ENCODE assay signal across 19 cellular contexts in genomic region chr2:120846406-120847095, GRCh38.
"Had no signal": no experiment of that assay in that cellular context is flagged by ENCODE, and none has a peak within 500 bp of the region (broad histone marks: within the 10 kb centered on the region; RNA-seq: fewer than 3 reads in every experiment).

No MANE protein-coding gene starts in this region.

- H3K4me3 Mint-ChIP-seq: activated CD4-positive, alpha-beta memory T cell treated with anti-CD3 and anti-CD28 coated beads, Interleukin-2, amount 10 ng/mL, durations not matched to agents 7 days and 5 days; activated CD8-positive, alpha-beta memory T cell treated with anti-CD3 and anti-CD28 coated beads, Interleukin-2, amount 10 ng/mL, durations not matched to agents 7 days and 5 days; activated naive CD4-positive, alpha-beta T cell treated with anti-CD3 and anti-CD28 coated beads, Interleukin-2, amount 10 ng/mL, durations not matched to agents 7 days and 5 days; activated T-helper 17 cell treated with anti-CD3 and anti-CD28 coated beads, Interleukin-2, amount 50 U/mL, for 72 hours; dendritic cell treated with granulocyte-macrophage colony-stimulating factor and Interleukin-4, amounts not matched to agents 40 ng/mL and 50 ng/mL, for 4 days; naive thymus-derived CD4-positive, alpha-beta T cell had no signal

- H3K36me3 Mint-ChIP-seq: activated CD8-positive, alpha-beta memory T cell treated with anti-CD3 and anti-CD28 coated beads, Interleukin-2, amount 10 ng/mL, durations not matched to agents 7 days and 5 days; activated naive CD4-positive, alpha-beta T cell treated with anti-CD3 and anti-CD28 coated beads, Interleukin-2, amount 10 ng/mL, durations not matched to agents 7 days and 5 days; naive thymus-derived CD4-positive, alpha-beta T cell had no signal

- H3K27ac Mint-ChIP-seq: activated CD4-positive, alpha-beta memory T cell treated with anti-CD3 and anti-CD28 coated beads, Interleukin-2, amount 10 ng/mL, durations not matched to agents 7 days and 5 days; activated CD8-positive, alpha-beta memory T cell treated with anti-CD3 and anti-CD28 coated beads, Interleukin-2, amount 10 ng/mL, durations not matched to agents 7 days and 5 days; activated naive CD4-positive, alpha-beta T cell treated with anti-CD3 and anti-CD28 coated beads, Interleukin-2, amount 10 ng/mL, durations not matched to agents 7 days and 5 days; activated T-helper 17 cell treated with anti-CD3 and anti-CD28 coated beads, Interleukin-2, amount 50 U/mL, for 72 hours; dendritic cell treated with granulocyte-macrophage colony-stimulating factor and Interleukin-4, amounts not matched to agents 40 ng/mL and 50 ng/mL, for 4 days; naive thymus-derived CD4-positive, alpha-beta T cell had no signal

- H3K9me3 Mint-ChIP-seq: activated CD4-positive, alpha-beta memory T cell treated with anti-CD3 and anti-CD28 coated beads, Interleukin-2, amount 10 ng/mL, durations not matched to agents 7 days and 5 days; activated naive CD4-positive, alpha-beta T cell treated with anti-CD3 and anti-CD28 coated beads, Interleukin-2, amount 10 ng/mL, durations not matched to agents 7 days and 5 days had no signal

- H3K4me1 Mint-ChIP-seq: activated CD4-positive, alpha-beta memory T cell treated with anti-CD3 and anti-CD28 coated beads, Interleukin-2, amount 10 ng/mL, durations not matched to agents 7 days and 5 days; activated CD8-positive, alpha-beta memory T cell treated with anti-CD3 and anti-CD28 coated beads, Interleukin-2, amount 10 ng/mL, durations not matched to agents 7 days and 5 days; activated naive CD4-positive, alpha-beta T cell treated with anti-CD3 and anti-CD28 coated beads, Interleukin-2, amount 10 ng/mL, durations not matched to agents 7 days and 5 days; activated T-helper 17 cell treated with anti-CD3 and anti-CD28 coated beads, Interleukin-2, amount 50 U/mL, for 72 hours; naive thymus-derived CD4-positive, alpha-beta T cell had no signal

- H3K27me3 Mint-ChIP-seq: activated CD4-positive, alpha-beta memory T cell treated with anti-CD3 and anti-CD28 coated beads, Interleukin-2, amount 10 ng/mL, durations not matched to agents 7 days and 5 days; activated CD8-positive, alpha-beta memory T cell treated with anti-CD3 and anti-CD28 coated beads, Interleukin-2, amount 10 ng/mL, durations not matched to agents 7 days and 5 days; activated naive CD4-positive, alpha-beta T cell treated with anti-CD3 and anti-CD28 coated beads, Interleukin-2, amount 10 ng/mL, durations not matched to agents 7 days and 5 days had no signal

- ATAC-seq: activated CD8-positive, alpha-beta memory T cell treated with anti-CD3 and anti-CD28 coated beads, Interleukin-2, amount 10 ng/mL, durations not matched to agents 7 days and 5 days; activated T-helper 17 cell treated with anti-CD3 and anti-CD28 coated beads, Interleukin-2, amount 50 U/mL, for 72 hours; gastroesophageal sphincter; naive thymus-derived CD4-positive, alpha-beta T cell had no signal

- FAIRE-seq: bronchial epithelial cell, endothelial cell of umbilical vein had no signal

- DNase-seq: activated CD4-positive, alpha-beta memory T cell treated with anti-CD3 and anti-CD28 coated beads, Interleukin-2, amount 10 ng/mL, durations not matched to agents 7 days and 5 days; activated CD4-positive, alpha-beta T cell treated with anti-CD3 and anti-CD28 coated beads for 48 hours; activated CD4-positive, CD25-positive, alpha-beta regulatory T cell; activated CD8-positive, alpha-beta memory T cell treated with anti-CD3 and anti-CD28 coated beads, Interleukin-2, amount 10 ng/mL, durations not matched to agents 7 days and 5 days; activated naive CD4-positive, alpha-beta T cell treated with anti-CD3 and anti-CD28 coated beads, Interleukin-2, amount 10 ng/mL, durations not matched to agents 7 days and 5 days; effector CD8-positive, alpha-beta T cell; mesendoderm; naive thymus-derived CD4-positive, alpha-beta T cell; nucleus accumbens; stimulated activated CD4-positive, alpha-beta T cell treated with anti-CD3 and anti-CD28 coated beads, Interleukin-2, amount 100 ng/mL, for 24 hours; stimulated activated naive CD4-positive, alpha-beta T cell treated with Interleukin-2 at 50 U/mL for 16 hours; T-helper 1 cell; T-helper 9 cell; transverse colon had no signal
